ENCODE assay signal across 27 cellular contexts in the genomic region with DNA sequence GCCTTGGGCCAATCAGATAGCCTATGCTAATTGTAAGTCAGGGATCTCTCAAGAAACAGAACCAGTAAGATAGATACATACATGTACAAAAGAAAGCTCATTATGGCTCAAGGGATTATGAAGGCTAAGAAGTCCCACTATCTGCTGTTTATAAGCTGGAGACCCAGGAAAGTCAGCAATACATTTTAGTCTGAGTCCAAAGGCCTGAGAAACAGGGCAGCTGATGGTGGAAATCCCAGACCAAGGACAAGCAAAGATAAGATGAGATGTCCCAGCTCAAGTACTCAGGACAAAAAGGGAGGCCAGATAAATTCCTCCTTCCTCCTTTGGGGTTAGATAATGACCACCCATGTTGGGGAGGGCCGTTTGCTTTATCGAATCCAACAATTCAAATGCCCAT.
"Had no signal": no experiment of that assay in that cellular context is flagged by ENCODE, and none has a peak within 500 bp of the region (broad histone marks: within the 10 kb centered on the region; RNA-seq: fewer than 3 reads in every experiment).

No MANE protein-coding gene starts in this region.

- H3K4me1 ChIP-seq: stomach, suprapubic skin, testis, thyroid gland, tibial artery, tibial nerve, transverse colon, upper lobe of left lung, upper lobe of right lung, uterus, vagina had no signal

- ATAC-seq: stimulated activated effector memory CD8-positive, alpha-beta T cell treated with anti-CD3 and anti-CD28 coated beads, Interleukin-12 subunit alpha, Interleukin-12 subunit beta, amount 100 ng/mL, for 72 hours; stimulated activated memory B cell treated with anti-CD40 and anti-IgM and Interleukin-4, amounts not matched to agents 10 μg/mL and 1 μg/mL and 100 μg/mL, for 72 hours; stimulated activated naive B cell treated with anti-CD40 and anti-IgM and Interleukin-4, amounts not matched to agents 10 μg/mL and 1 μg/mL and 100 μg/mL, for 72 hours; stimulated activated naive CD8-positive, alpha-beta T cell treated with anti-CD3 and anti-CD28 coated beads, Interleukin-15, amount 100 ng/mL, for 72 hours; stimulated activated naive CD8-positive, alpha-beta T cell treated with anti-CD3 and anti-CD28 coated beads, Interleukin-15, Interleukin-2, amounts not matched to agents 100 U/mL and 50 U/mL, for 24 hours; upper lobe of right lung had no signal

- DNase-seq: stimulated activated CD4-positive, alpha-beta T cell treated with anti-CD3 and anti-CD28 coated beads, Interleukin-2, amount 100 ng/mL, for 48 hours; stimulated activated CD4-positive, alpha-beta T cell treated with anti-CD3 and anti-CD28 coated beads, Interleukin-4, amount 100 ng/mL, for 1 hour; stimulated activated CD4-positive, alpha-beta T cell treated with anti-CD3 and anti-CD28 coated beads, Interleukin-4, amount 100 ng/mL, for 24 hours; stimulated activated CD4-positive, alpha-beta T cell treated with anti-CD3 and anti-CD28 coated beads, Interleukin-4, amount 100 ng/mL, for 4 hours; stimulated activated CD8-positive, alpha-beta memory T cell treated with anti-CD3 and anti-CD28 coated beads, Interleukin-4, amount 100 ng/mL, for 48 hours; stimulated activated naive B cell treated with anti-CD40 and anti-IgM and Interleukin-4, amounts not matched to agents 10 μg/mL and 1 μg/mL and 100 μg/mL, for 72 hours; stimulated activated naive CD4-positive, alpha-beta T cell; stimulated activated naive CD4-positive, alpha-beta T cell treated with Interleukin-2 at 50 U/mL for 16 hours; stimulated activated naive CD8-positive, alpha-beta T cell treated with anti-CD3 and anti-CD28 coated beads, Interleukin-15, amount 100 ng/mL, for 72 hours; stimulated activated naive CD8-positive, alpha-beta T cell treated with anti-CD3 and anti-CD28 coated beads, Interleukin-15, Interleukin-2, amounts not matched to agents 100 U/mL and 50 U/mL, for 24 hours; stomach; substantia nigra; testis; thyroid gland; tibial artery; transverse colon; trophoblast cell; upper lobe of left lung; upper lobe of right lung; uterus had no signal

- H3K27ac ChIP-seq: stomach, suprapubic skin, testis, thoracic aorta, thyroid gland, tibial artery, tibial nerve, transverse colon, upper lobe of left lung, upper lobe of right lung, uterus, vagina had no signal

- H3K9me3 ChIP-seq: suprapubic skin, testis, thoracic aorta, thyroid gland, transverse colon, upper lobe of right lung, uterus, vagina had no signal

- FAIRE-seq: urothelium cell line had no signal

- H3K27me3 ChIP-seq: testis, thyroid gland, tibial artery, tibial nerve, transverse colon, upper lobe of left lung, upper lobe of right lung, uterus, vagina had no signal

- H3K36me3 ChIP-seq: stomach, suprapubic skin, thoracic aorta, thyroid gland, tibial artery, tibial nerve, transverse colon, upper lobe of left lung, upper lobe of right lung, uterus, vagina had no signal

- H3K4me3 ChIP-seq: stomach, suprapubic skin, testis, thoracic aorta, thyroid gland, tibial artery, tibial nerve, transverse colon, upper lobe of left lung, upper lobe of right lung, uterus, vagina had no signal
